ENCODE assay signal across 8 cellular contexts in the genomic region with DNA sequence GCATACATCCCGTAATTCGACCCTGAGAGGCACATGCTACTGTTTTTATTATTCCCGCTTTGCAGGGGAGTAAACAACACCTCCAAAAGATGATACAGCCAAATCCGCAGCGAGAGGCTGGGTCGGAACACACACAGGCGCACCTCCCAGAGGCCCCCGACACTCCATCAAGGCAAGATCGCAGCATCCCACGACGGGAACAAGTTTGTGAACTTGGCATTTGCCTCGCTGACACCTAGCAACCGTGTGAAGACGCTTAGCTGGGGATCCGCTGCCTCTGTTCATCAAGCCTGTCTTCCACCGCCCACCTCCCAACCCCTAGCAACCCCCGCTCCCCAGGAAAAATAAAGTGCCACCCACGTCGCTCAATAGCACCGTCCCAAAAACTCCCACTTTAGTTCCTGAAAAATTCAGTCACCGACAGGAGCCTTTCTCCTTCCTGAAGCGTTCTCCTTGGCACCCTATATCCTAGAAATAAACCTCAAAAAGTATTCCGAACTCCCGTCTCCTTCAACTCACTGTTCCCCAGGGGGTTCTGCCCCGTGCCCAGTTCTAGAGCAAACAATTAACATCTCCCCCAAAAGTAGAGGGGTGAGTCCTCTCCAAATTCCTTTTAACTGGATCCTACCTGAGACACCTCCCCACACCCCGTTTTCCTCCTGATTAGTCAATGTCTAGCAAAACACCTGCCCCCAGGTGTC. TPM values are rescaled to one million over a fixed set of nuclear protein-coding genes. Genes with fewer than 3 reads are reported as not detected.
DNase-seq lines count a peak whose midpoint lies in the region; ATAC-seq and TF ChIP-seq lines count a peak whose summit lies in the region.
"Had no signal": no experiment of that assay in that cellular context is flagged by ENCODE, and none has a peak within 500 bp of the region (broad histone marks: within the 10 kb centered on the region; RNA-seq: fewer than 3 reads in every experiment).

No MANE protein-coding gene starts in this region.

- no peak overlapping the region for H3K27ac Mint-ChIP-seq in activated T-helper 17 cell treated with anti-CD3 and anti-CD28 coated beads, Interleukin-2, amount 50 U/mL, for 72 hours
- H3K27ac Mint-ChIP-seq in nephron = no peak overlapping the region

- peak overlapping the region; percentile 50 for H3K4me3 Mint-ChIP-seq in activated T-helper 17 cell treated with anti-CD3 and anti-CD28 coated beads, Interleukin-2, amount 50 U/mL, for 72 hours
- peak overlapping the region; percentile 54 to 92 (median 84) for H3K4me3 Mint-ChIP-seq in nephron

- no peak overlapping the region for H3K27ac ChIP-seq in coronary artery

- H3K9me3 Mint-ChIP-seq in activated T-helper 17 cell treated with anti-CD3 and anti-CD28 coated beads, Interleukin-2, amount 50 U/mL, for 72 hours = no peaks in the 10 kb centered on the region
- no peaks in the 10 kb centered on the region for H3K9me3 Mint-ChIP-seq in nephron

- H3K4me1 Mint-ChIP-seq in activated T-helper 17 cell treated with anti-CD3 and anti-CD28 coated beads, Interleukin-2, amount 50 U/mL, for 72 hours = peaks cover 15% of the 10 kb centered on the region
- no peaks in the 10 kb centered on the region for H3K4me1 Mint-ChIP-seq in nephron

- no peaks in the 10 kb centered on the region for H3K27me3 Mint-ChIP-seq in activated T-helper 17 cell treated with anti-CD3 and anti-CD28 coated beads, Interleukin-2, amount 50 U/mL, for 72 hours
- peaks cover 65% of the 10 kb centered on the region for H3K27me3 Mint-ChIP-seq in nephron (ENCODE audit: low read depth)

- no peak for DNase-seq in GM12865 (ENCODE audit: low read depth)
- no peak for DNase-seq in NCI-H2196 (lab: John Stamatoyannopoulos, UW; ENCODE audit: unreplicated experiment)
- DNase-seq in coronary artery (ENCODE audit: low spot score) = no peak
- no peak for DNase-seq in NCI-H510A (lab: John Stamatoyannopoulos, UW)
- DNase-seq: central memory CD4-positive, alpha-beta T cell; NCI-H187 had no signal

- peak overlapping the region; percentile 86 for H3K4me3 ChIP-seq in GM12865 (ENCODE audit: low read depth, low read length)
- H3K4me3 ChIP-seq in coronary artery = no peak overlapping the region

- TF ChIP-seq CTCF in GM12865 (IDR thresholded peaks at IDR 0.05; ENCODE audit: insufficient read depth, low read depth, low read length, missing control alignments) (no peak), nephron (IDR thresholded peaks at IDR 0.05; ENCODE audit: unreplicated experiment in 3 of 3) (no peak), coronary artery (IDR thresholded peaks at IDR 0.05) (no peak)

- ATAC-seq in activated T-helper 17 cell treated with anti-CD3 and anti-CD28 coated beads, Interleukin-2, amount 50 U/mL, for 72 hours (replicated peaks) = no peak

- no peaks in the 10 kb centered on the region for H3K36me3 Mint-ChIP-seq in activated T-helper 17 cell treated with anti-CD3 and anti-CD28 coated beads, Interleukin-2, amount 50 U/mL, for 72 hours (ENCODE audit: low read depth)
- no peaks in the 10 kb centered on the region for H3K36me3 Mint-ChIP-seq in nephron (ENCODE audit: low read depth)

RNA-seq across cellular contexts. Expression of gene GNG7, which starts 1.7 kb away (rescaled TPM):
- under 1 TPM in 1 of 2 donors, not detected in 1; 0.29 TPM for total RNA-seq in activated T-helper 17 cell treated with anti-CD3 and anti-CD28 coated beads, Interleukin-2, amount 50 U/mL, for 72 hours

RNA-seq across cellular contexts. Expression of gene DIRAS1, which starts 20.4 kb away (rescaled TPM):
- total RNA-seq in activated T-helper 17 cell treated with anti-CD3 and anti-CD28 coated beads, Interleukin-2, amount 50 U/mL, for 72 hours = under 1 TPM in 1 of 2 donors, not detected in 1; 0.61 TPM

RNA-seq across cellular contexts. Expression of gene SLC39A3, which starts 39.0 kb away (rescaled TPM):
- total RNA-seq in activated T-helper 17 cell treated with anti-CD3 and anti-CD28 coated beads, Interleukin-2, amount 50 U/mL, for 72 hours = 10 to 100 TPM; 13.4 to 47.8 TPM
